8 cellular contexts compared by ENCODE assay signal in the genomic region with DNA sequence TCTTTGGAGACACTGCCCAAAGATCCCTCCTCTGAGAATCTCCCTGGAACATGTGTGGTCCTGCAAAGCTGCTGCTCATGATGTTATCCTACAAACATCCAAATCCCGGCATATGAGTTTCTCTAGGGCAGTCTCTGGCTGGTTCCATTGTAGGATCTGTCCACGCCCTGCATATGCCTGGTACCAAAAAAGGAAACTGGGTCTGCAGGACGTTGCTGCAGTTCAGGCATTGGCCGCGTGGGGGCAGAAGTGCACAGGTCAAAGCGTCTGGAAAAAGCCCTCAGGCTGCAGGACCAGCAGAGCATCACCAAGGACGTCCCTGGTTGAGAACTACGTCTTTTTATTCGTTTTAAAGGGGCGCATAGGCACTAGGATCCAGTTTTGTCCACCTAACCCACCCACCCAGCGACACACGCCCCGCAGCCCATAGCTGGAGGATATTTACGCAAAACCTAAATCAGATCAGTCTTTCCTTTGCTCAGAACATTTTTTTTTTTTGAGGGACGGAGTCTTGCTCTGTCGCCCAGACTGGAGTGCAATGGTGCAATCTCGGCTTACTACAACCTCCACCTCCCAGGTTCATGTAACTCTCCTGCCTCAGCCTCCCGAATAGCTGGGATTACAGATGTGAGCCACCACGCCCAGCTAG. TPM values are rescaled to one million over a fixed set of nuclear protein-coding genes. Genes with fewer than 3 reads are reported as not detected.
DNase-seq lines count a peak whose midpoint lies in the region; ATAC-seq and TF ChIP-seq lines count a peak whose summit lies in the region.

No MANE protein-coding gene starts in this region.

- no peaks in the 10 kb centered on the region for H3K27me3 Mint-ChIP-seq in activated T-helper 2 cell treated with anti-CD3 and anti-CD28 coated beads, Interferon-gamma antibody, Interleukin-2, Interleukin-4, amounts not matched to agents 10 μg/mL and 5 μg/mL and 100 μg/mL, durations not matched to agents 14 hours and 24 hours and 36 hours (ENCODE audit: low read depth)
- no peaks in the 10 kb centered on the region for H3K27me3 Mint-ChIP-seq in neural progenitor cell (ENCODE audit: insufficient read depth, low read depth)
- no peaks in the 10 kb centered on the region for H3K27me3 Mint-ChIP-seq in stimulated activated naive CD8-positive, alpha-beta T cell treated with anti-CD3 and anti-CD28 coated beads, Interleukin-15, amount 100 ng/mL, for 72 hours

- TF ChIP-seq CTCF in neural progenitor cell (IDR thresholded peaks at IDR 0.05), result peak; percentile 98

- no peaks in the 10 kb centered on the region for H3F3A ChIP-seq in neural progenitor cell (ENCODE audit: low read depth)

- intact Hi-C loops in activated T-helper 2 cell treated with anti-CD3 and anti-CD28 coated beads, Interferon-gamma antibody, Interleukin-2, Interleukin-4, amounts not matched to agents 10 μg/mL and 5 μg/mL and 100 μg/mL, durations not matched to agents 14 hours and 24 hours and 36 hours (cut with micrococcal nuclease), result loop anchor here (1.0 kb wide), 1 partner anchor 108 kb away; no protein-coding TSS in a partner anchor

- no peaks in the 10 kb centered on the region for H3K9me3 Mint-ChIP-seq in activated T-helper 2 cell treated with anti-CD3 and anti-CD28 coated beads, Interferon-gamma antibody, Interleukin-2, Interleukin-4, amounts not matched to agents 10 μg/mL and 5 μg/mL and 100 μg/mL, durations not matched to agents 14 hours and 24 hours and 36 hours
- H3K9me3 Mint-ChIP-seq in neural progenitor cell, result peaks cover 2% of the 10 kb centered on the region
- H3K9me3 Mint-ChIP-seq in stimulated activated naive CD8-positive, alpha-beta T cell treated with anti-CD3 and anti-CD28 coated beads, Interleukin-15, amount 100 ng/mL, for 72 hours, result no peaks in the 10 kb centered on the region

- no peaks in the 10 kb centered on the region for H3K36me3 ChIP-seq in neural progenitor cell

- H4K20me1 ChIP-seq in neural progenitor cell (ENCODE audit: low read depth), result no peaks in the 10 kb centered on the region

- DNase-seq in ELR (ENCODE audit: low read depth) (peak; percentile 87), MV-4-11 (lab: John Stamatoyannopoulos, UW) (peak; percentile 87), SIG-M5 (lab: John Stamatoyannopoulos, UW) (peak; percentile 23), fibroblast of the conjunctiva (ENCODE audit: low read depth) (peak; percentile 84), neural progenitor cell (ENCODE audit: low spot score) (peak; percentile 87)
- DNase-seq in activated T-helper 2 cell treated with anti-CD3 and anti-CD28 coated beads, Interferon-gamma antibody, Interleukin-2, Interleukin-4, amounts not matched to agents 10 μg/mL and 5 μg/mL and 100 μg/mL, durations not matched to agents 14 hours and 24 hours and 36 hours (ENCODE audit: low spot score), result peak; percentile 85
- DNase-seq in stimulated activated naive CD8-positive, alpha-beta T cell treated with anti-CD3 and anti-CD28 coated beads, Interleukin-15, amount 100 ng/mL, for 72 hours, result peak; percentile 90

- peaks cover 4% of the 10 kb centered on the region for H3K4me1 Mint-ChIP-seq in activated T-helper 2 cell treated with anti-CD3 and anti-CD28 coated beads, Interferon-gamma antibody, Interleukin-2, Interleukin-4, amounts not matched to agents 10 μg/mL and 5 μg/mL and 100 μg/mL, durations not matched to agents 14 hours and 24 hours and 36 hours (ENCODE audit: low read depth)
- no peaks in the 10 kb centered on the region for H3K4me1 Mint-ChIP-seq in neural progenitor cell
- H3K4me1 Mint-ChIP-seq in stimulated activated naive CD8-positive, alpha-beta T cell treated with anti-CD3 and anti-CD28 coated beads, Interleukin-15, amount 100 ng/mL, for 72 hours, result peaks cover 7% of the 10 kb centered on the region

- no peaks in the 10 kb centered on the region for H3K9me3 ChIP-seq in neural progenitor cell (ENCODE audit: low read depth)

- no peak overlapping the region for H3K4me3 Mint-ChIP-seq in activated T-helper 2 cell treated with anti-CD3 and anti-CD28 coated beads, Interferon-gamma antibody, Interleukin-2, Interleukin-4, amounts not matched to agents 10 μg/mL and 5 μg/mL and 100 μg/mL, durations not matched to agents 14 hours and 24 hours and 36 hours (ENCODE audit: low read depth)
- H3K4me3 Mint-ChIP-seq in neural progenitor cell, result peak overlapping the region; percentile 33
- peak overlapping the region in 1 of 2 donors; percentile 37 for H3K4me3 Mint-ChIP-seq in stimulated activated naive CD8-positive, alpha-beta T cell treated with anti-CD3 and anti-CD28 coated beads, Interleukin-15, amount 100 ng/mL, for 72 hours

- peak; percentile 90 for ATAC-seq in stimulated activated naive CD8-positive, alpha-beta T cell treated with anti-CD3 and anti-CD28 coated beads, Interleukin-15, amount 100 ng/mL, for 72 hours
- ATAC-seq in HG03432 (IDR thresholded peaks at IDR 0.05; ENCODE audit: unreplicated experiment), result no peak

- peak overlapping the region; percentile 65 for H2AFZ ChIP-seq in neural progenitor cell (replicated peaks)

- no peak overlapping the region for H3K9ac ChIP-seq in neural progenitor cell

- H3K36me3 Mint-ChIP-seq in activated T-helper 2 cell treated with anti-CD3 and anti-CD28 coated beads, Interferon-gamma antibody, Interleukin-2, Interleukin-4, amounts not matched to agents 10 μg/mL and 5 μg/mL and 100 μg/mL, durations not matched to agents 14 hours and 24 hours and 36 hours (ENCODE audit: low read depth), result no peaks in the 10 kb centered on the region
- no peaks in the 10 kb centered on the region for H3K36me3 Mint-ChIP-seq in neural progenitor cell

- H3K27me3 ChIP-seq in neural progenitor cell, result no peaks in the 10 kb centered on the region

- H3K4me2 ChIP-seq in neural progenitor cell, result no peak overlapping the region

- no peak overlapping the region for H3K27ac ChIP-seq in neural progenitor cell

- H3K4me1 ChIP-seq in neural progenitor cell, result no peaks in the 10 kb centered on the region

- H3K27ac Mint-ChIP-seq in activated T-helper 2 cell treated with anti-CD3 and anti-CD28 coated beads, Interferon-gamma antibody, Interleukin-2, Interleukin-4, amounts not matched to agents 10 μg/mL and 5 μg/mL and 100 μg/mL, durations not matched to agents 14 hours and 24 hours and 36 hours, result no peak overlapping the region
- H3K27ac Mint-ChIP-seq in neural progenitor cell, result no peak overlapping the region
- no peak overlapping the region for H3K27ac Mint-ChIP-seq in stimulated activated naive CD8-positive, alpha-beta T cell treated with anti-CD3 and anti-CD28 coated beads, Interleukin-15, amount 100 ng/mL, for 72 hours

- no peaks in the 10 kb centered on the region for H3K79me2 ChIP-seq in neural progenitor cell (ENCODE audit: low read depth)

- no peak overlapping the region for H3K4me3 ChIP-seq in neural progenitor cell

RNA-seq across cellular contexts. Expression of gene ZNF564, which starts 12.9 kb away (rescaled TPM):
- total RNA-seq in activated T-helper 2 cell treated with anti-CD3 and anti-CD28 coated beads, Interferon-gamma antibody, Interleukin-2, Interleukin-4, amounts not matched to agents 10 μg/mL and 5 μg/mL and 100 μg/mL, durations not matched to agents 14 hours and 24 hours and 36 hours, result 7.4 and 7.6 TPM in 2 replicates
- total RNA-seq in neural progenitor cell (ENCODE audit: low replicate concordance), result 13.9 and 15.0 TPM in 2 replicates

RNA-seq across cellular contexts. Expression of gene ZNF490, which starts 46.5 kb away (rescaled TPM):
- total RNA-seq in activated T-helper 2 cell treated with anti-CD3 and anti-CD28 coated beads, Interferon-gamma antibody, Interleukin-2, Interleukin-4, amounts not matched to agents 10 μg/mL and 5 μg/mL and 100 μg/mL, durations not matched to agents 14 hours and 24 hours and 36 hours, result 7.0 and 9.9 TPM in 2 replicates
- total RNA-seq in neural progenitor cell (ENCODE audit: low replicate concordance), result 6.8 and 16.7 TPM in 2 replicates

RNA-seq across cellular contexts. Expression of gene ZNF791, which starts 46.6 kb away (rescaled TPM):
- 21.8 and 22.5 TPM in 2 replicates for total RNA-seq in activated T-helper 2 cell treated with anti-CD3 and anti-CD28 coated beads, Interferon-gamma antibody, Interleukin-2, Interleukin-4, amounts not matched to agents 10 μg/mL and 5 μg/mL and 100 μg/mL, durations not matched to agents 14 hours and 24 hours and 36 hours
- total RNA-seq in neural progenitor cell (ENCODE audit: low replicate concordance), result 27.1 and 60.7 TPM in 2 replicates

Comparison
In these comparisons a context has a peak if more than half of its experiments do, and no peak if none do; other contexts are left out.
1. DNase-seq: peak in every context shown above with its lines; median percentile 90 in stimulated activated naive CD8-positive, alpha-beta T cell treated with anti-CD3 and anti-CD28 coated beads, Interleukin-15, amount 100 ng/mL, for 72 hours; 87 in ELR; 87 in MV-4-11; 87 in neural progenitor cell; 85 in activated T-helper 2 cell treated with anti-CD3 and anti-CD28 coated beads, Interferon-gamma antibody, Interleukin-2, Interleukin-4, amounts not matched to agents 10 μg/mL and 5 μg/mL and 100 μg/mL, durations not matched to agents 14 hours and 24 hours and 36 hours; 84 in fibroblast of the conjunctiva; 23 in SIG-M5.